Comparison of ENCODE assay signal across 9 cellular contexts in genomic region chr2:30235008-30235655, GRCh38. TPM values are rescaled to one million over a fixed set of nuclear protein-coding genes. Genes with fewer than 3 reads are reported as not detected.
A peak's percentile ranks its signal among the peaks of the same experiment; 100 is the strongest.
DNase-seq lines count a peak whose midpoint lies in the region; ATAC-seq and TF ChIP-seq lines count a peak whose summit lies in the region.
"Had no signal": no experiment of that assay in that cellular context is flagged by ENCODE, and none has a peak within 500 bp of the region (broad histone marks: within the 10 kb centered on the region; RNA-seq: fewer than 3 reads in every experiment).

No MANE protein-coding gene starts in this region.

- H3K4me2 ChIP-seq in SK-N-SH (peak overlapping the region; percentile 96; the same call in 1 of the 2 replicates), H9 (ENCODE audit: insufficient read depth, insufficient read length, low read length) (no peak overlapping the region)

- H4K91ac ChIP-seq in H9 (ENCODE audit: insufficient read length, low read depth, low read length): no peak overlapping the region

- TF ChIP-seq EP300 in SK-N-SH (IDR thresholded peaks at IDR 0.05; ENCODE audit: borderline replicate concordance in 1 of 2, low read depth in 1 of 2, low read length in 1 of 2): no peak
- TF ChIP-seq EP300 in upper lobe of left lung (IDR thresholded peaks at IDR 0.05): no peak

- H3K27me3 ChIP-seq in SK-N-SH (ENCODE audit: insufficient read depth) (no peaks in the 10 kb centered on the region), upper lobe of left lung (no peaks in the 10 kb centered on the region), H9 (ENCODE audit: insufficient read depth, low read length) (peaks cover 6% of the 10 kb centered on the region; the same call in 1 of the 2 replicates)

- no peak overlapping the region for H2BK5ac ChIP-seq in H9 (ENCODE audit: insufficient read length, low read length)

- no peak overlapping the region for H2BK12ac ChIP-seq in H9 (ENCODE audit: insufficient read length, low read depth, low read length)

- no peak overlapping the region for H3K27ac ChIP-seq in SK-N-SH (ENCODE audit: low read depth in 2 of 2, low read length in 1 of 2)
- H3K27ac ChIP-seq in upper lobe of left lung: peak overlapping the region; percentile 56 to 93 (median 89)
- no peak overlapping the region for H3K27ac ChIP-seq in H9 (ENCODE audit: insufficient read length, low read depth, low read length)

- no peak overlapping the region for H3K56ac ChIP-seq in H9 (ENCODE audit: insufficient read length, low read depth, low read length)

- H2BK15ac ChIP-seq in H9 (ENCODE audit: low read depth, low read length): no peak overlapping the region

- no peak overlapping the region for H2BK120ac ChIP-seq in H9 (ENCODE audit: low read depth, low read length, poor library complexity, severe bottlenecking)

- DNase-seq in SK-N-SH (no peak), upper lobe of left lung (no peak), ureter (ENCODE audit: low spot score) (no peak), H9 (no peak)
- peak in 6 of 10 donors; percentile 43 to 77 (median 48) for DNase-seq in naive thymus-derived CD8-positive, alpha-beta T cell
- DNase-seq: 8988T had no signal

- H3K9me3 ChIP-seq in SK-N-SH (no peaks in the 10 kb centered on the region), upper lobe of left lung (no peaks in the 10 kb centered on the region), H9 (ENCODE audit: control insufficient read depth, low read depth, low read length) (no peaks in the 10 kb centered on the region)

- peaks cover 23% of the 10 kb centered on the region for H3K36me3 Mint-ChIP-seq in activated naive CD8-positive, alpha-beta T cell
- H3K36me3 Mint-ChIP-seq in naive thymus-derived CD8-positive, alpha-beta T cell: peaks cover 12 to 64% (median 46%) of the 10 kb centered on the region in 3 donors
- peaks cover 9 to 49% (median 12%) of the 10 kb centered on the region in 3 experiments; a peak in 6 of 7 replicates for H3K36me3 Mint-ChIP-seq in H9 (ENCODE audit: insufficient read depth in 1 of 3, low read depth in 3 of 3)

- no peak overlapping the region for H2AK5ac ChIP-seq in H9 (ENCODE audit: insufficient read length, low read length)

- ATAC-seq in SK-N-SH treated with all-trans-retinoic acid at 6 μM for 48 hours (no peak), upper lobe of left lung (ENCODE audit: low FRiP score in 2 of 2) (no peak), GM21529 (IDR thresholded peaks at IDR 0.05; ENCODE audit: unreplicated experiment) (no peak)
- ATAC-seq in naive thymus-derived CD8-positive, alpha-beta T cell: peak in 1 of 2 donors; percentile 6

- no peaks in the 10 kb centered on the region for H3K9me2 ChIP-seq in SK-N-SH

- WGBS in SK-N-SH (ENCODE audit: low lambda C conversion rate): 88% methylated on average over 6 of the region's 6 CpGs
- WGBS in upper lobe of left lung, 2 donors: 77 to 88% methylated on average over 6 of the region's 6 CpGs
- no CpG with 5 or more reads among the region's 6 CpGs for whole genome bisulfite sequencing in H9 (ENCODE audit: extremely low coverage, insufficient read length, low lambda C conversion rate)

- CTCF ChIA-PET in SK-N-SH (lab: Yijun Ruan, JAX): interaction anchor here (1.0 to 18.6 kb wide), 5 partner anchors 27 to 475 kb away, joined by 3 to 262 read pairs (median 3); no protein-coding TSS in a partner anchor

- no peak overlapping the region for H3T11ph ChIP-seq in H9 (ENCODE audit: low read length)

- H4K20me1 ChIP-seq in SK-N-SH (ENCODE audit: insufficient read depth) (peaks cover 27% of the 10 kb centered on the region), H9 (ENCODE audit: control insufficient read depth, insufficient read depth, insufficient read length) (no peaks in the 10 kb centered on the region)

- no peaks in the 10 kb centered on the region for H3K27me3 Mint-ChIP-seq in activated naive CD8-positive, alpha-beta T cell
- no peaks in the 10 kb centered on the region for H3K27me3 Mint-ChIP-seq in naive thymus-derived CD8-positive, alpha-beta T cell
- peaks cover 12% of the 10 kb centered on the region for H3K27me3 Mint-ChIP-seq in H9 (ENCODE audit: low read depth)

- H3K27ac Mint-ChIP-seq in activated naive CD8-positive, alpha-beta T cell: peak overlapping the region; percentile 99
- peak overlapping the region; percentile 87 to 100 (median 95) for H3K27ac Mint-ChIP-seq in naive thymus-derived CD8-positive, alpha-beta T cell
- H3K27ac Mint-ChIP-seq in H9: peak overlapping the region in 1 of 3 experiments; percentile 52; a peak in 1 of 7 replicates

- no peak for TF ChIP-seq POLR2A in upper lobe of left lung (IDR thresholded peaks at IDR 0.05)

- peaks cover 9 to 21% of the 10 kb centered on the region in 2 experiments; a peak in 2 of 4 replicates for H3K4me1 ChIP-seq in SK-N-SH (ENCODE audit: control insufficient read depth in 1 of 2, insufficient read depth in 2 of 2, low read depth in 1 of 2, low read length in 1 of 2)
- peaks cover 19 to 72% (median 47%) of the 10 kb centered on the region in 4 donors for H3K4me1 ChIP-seq in upper lobe of left lung
- peaks cover 3% of the 10 kb centered on the region; the same call in 1 of the 2 replicates for H3K4me1 ChIP-seq in H9 (ENCODE audit: insufficient read depth, low read length)

- H3K9ac ChIP-seq in SK-N-SH: no peak overlapping the region
- no peak overlapping the region for H3K9ac ChIP-seq in H9 (ENCODE audit: extremely low read depth, insufficient read length, low read length)

- no peak overlapping the region for H3K4ac ChIP-seq in H9 (ENCODE audit: low read depth, low read length)

- TF ChIP-seq CTCF in SK-N-SH (IDR thresholded peaks at IDR 0.05) (no peak), upper lobe of left lung (IDR thresholded peaks at IDR 0.05) (no peak), H9 (conservative IDR thresholded peaks at IDR 0.05) (no peak)

- H3K4me3 Mint-ChIP-seq in activated naive CD8-positive, alpha-beta T cell: peak overlapping the region; percentile 84
- H3K4me3 Mint-ChIP-seq in naive thymus-derived CD8-positive, alpha-beta T cell: peak overlapping the region; percentile 84 to 99 (median 95)
- no peak overlapping the region for H3K4me3 Mint-ChIP-seq in H9

- H3K79me2 ChIP-seq in SK-N-SH (ENCODE audit: insufficient read depth) (peaks cover 79% of the 10 kb centered on the region), H9 (ENCODE audit: insufficient read depth, low read length) (no peaks in the 10 kb centered on the region)

- H3K9me3 Mint-ChIP-seq in activated naive CD8-positive, alpha-beta T cell (ENCODE audit: low read depth): no peaks in the 10 kb centered on the region
- no peaks in the 10 kb centered on the region for H3K9me3 Mint-ChIP-seq in naive thymus-derived CD8-positive, alpha-beta T cell
- no peaks in the 10 kb centered on the region for H3K9me3 Mint-ChIP-seq in H9

- no peak overlapping the region for H3K18ac ChIP-seq in H9 (ENCODE audit: insufficient read length, low read depth, low read length)

- peaks cover 20% of the 10 kb centered on the region for H3K23me2 ChIP-seq in H9 (ENCODE audit: insufficient read length, low read depth, low read length, poor library complexity, severe bottlenecking)

- TF ChIP-seq RAD21 in SK-N-SH (IDR thresholded peaks at IDR 0.05; ENCODE audit: low read length): no peak

- H2AFZ ChIP-seq in SK-N-SH (ENCODE audit: low read depth): no peak overlapping the region
- no peak overlapping the region for H2AFZ ChIP-seq in H9 (ENCODE audit: low read length)

- peaks cover 4% of the 10 kb centered on the region for H3F3A ChIP-seq in SK-N-SH (replicated peaks; ENCODE audit: insufficient read depth)

- H3K79me1 ChIP-seq in H9 (ENCODE audit: insufficient read depth, low read depth, low read length, poor library complexity, severe bottlenecking): no peaks in the 10 kb centered on the region

- no peak overlapping the region for H3K23ac ChIP-seq in H9 (ENCODE audit: insufficient read length, low read depth, low read length)

- peaks cover 4 to 10% of the 10 kb centered on the region in 2 experiments for H3K36me3 ChIP-seq in SK-N-SH (replicated peaks in 1 of 2; ENCODE audit: control insufficient read depth in 1 of 2, insufficient read depth in 2 of 2, low read length in 1 of 2)
- peaks cover 0 to 32% (median 2%) of the 10 kb centered on the region in 4 donors for H3K36me3 ChIP-seq in upper lobe of left lung

- POLR2A ChIA-PET in SK-N-SH (lab: Yijun Ruan, JAX): no interaction called here
- POLR2A ChIA-PET in naive thymus-derived CD8-positive, alpha-beta T cell (lab: Charles Lee): interaction anchor here (0.7 to 15.8 kb wide), 13 partner anchors 13 to 388 kb away, joined by 3 to 697 read pairs (median 23); partner anchors contain the start of gene YPEL5

- H4K8ac ChIP-seq in H9 (replicated peaks; ENCODE audit: insufficient read length, low read depth, low read length): no peak overlapping the region

- H4K5ac ChIP-seq in H9 (ENCODE audit: insufficient read length, low read depth, low read length): no peak overlapping the region

- H3K4me3 ChIP-seq in SK-N-SH (ENCODE audit: low read depth in 2 of 2, low read length in 1 of 2) (no peak overlapping the region; a peak in 1 of 4 replicates), upper lobe of left lung (peak overlapping the region in 3 of 4 donors; percentile 72 to 90 (median 82))

- H2BK20ac ChIP-seq in H9 (ENCODE audit: low read depth, low read length, poor library complexity, severe bottlenecking): no peak overlapping the region

- peaks cover 77% of the 10 kb centered on the region for H3K4me1 Mint-ChIP-seq in activated naive CD8-positive, alpha-beta T cell (ENCODE audit: low read depth)
- H3K4me1 Mint-ChIP-seq in naive thymus-derived CD8-positive, alpha-beta T cell: peaks cover 48 to 73% (median 68%) of the 10 kb centered on the region in 4 donors
- H3K4me1 Mint-ChIP-seq in H9: peaks cover 29 to 44% of the 10 kb centered on the region in 2 experiments

- H3K14ac ChIP-seq in H9 (ENCODE audit: insufficient read depth, low read length): no peak overlapping the region

RNA-seq across cellular contexts. Expression of gene LBH, which starts 3.8 kb away (rescaled TPM):
- polyA plus RNA-seq in SK-N-SH (2012; rRNA removed): 22.8 and 26.4 TPM in 2 replicates
- 17.2 and 21.7 TPM in 2 replicates for polyA plus RNA-seq in SK-N-SH (2012; cell fraction: cytosol; rRNA removed)
- 16.5 and 17.5 TPM in 2 replicates for polyA plus RNA-seq in SK-N-SH (2012; cell fraction: nucleus; rRNA removed)
- 100 to 1,000 TPM; 537 to 573 TPM for total RNA-seq in naive thymus-derived CD8-positive, alpha-beta T cell
- 100 to 1,000 TPM; 243 to 356 (median 307) TPM for polyA plus RNA-seq in naive thymus-derived CD8-positive, alpha-beta T cell
- total RNA-seq in upper lobe of left lung (100 to 1,000 TPM in 4 of 6 donors, 10 to 100 TPM in 2; 45.6 to 270 (median 154) TPM), ureter (32.3 TPM), H9 (2021) (51.6 and 53.0 TPM in 2 replicates)

Comparison
In these comparisons a context has a peak if more than half of its experiments do, and no peak if none do; other contexts are left out.
1. DNase-seq: peak in naive thymus-derived CD8-positive, alpha-beta T cell (6 of 10); none in SK-N-SH (single experiment), upper lobe of left lung (0 of 2), ureter (single experiment) and H9 (single experiment).
2. H3K27ac ChIP-seq: peak in upper lobe of left lung (4 of 4); none in SK-N-SH (0 of 2) and H9 (single experiment).
3. H3K4me3 ChIP-seq: peak in upper lobe of left lung (3 of 4); none in SK-N-SH (0 of 2).
4. H3K4me3 Mint-ChIP-seq: peak in activated naive CD8-positive, alpha-beta T cell (single experiment) and naive thymus-derived CD8-positive, alpha-beta T cell (10 of 10); none in H9 (0 of 2).